ENCODE assay signal across 16 cellular contexts in genomic region chr4:97349468-97350186, GRCh38.
DNase-seq lines count a peak whose midpoint lies in the region.
"Had no signal": no experiment of that assay in that cellular context is flagged by ENCODE, and none has a peak within 500 bp of the region (broad histone marks: within the 10 kb centered on the region; RNA-seq: fewer than 3 reads in every experiment).

No MANE protein-coding gene starts in this region.

- WGBS in neuronal stem cell (ENCODE audit: extremely low coverage in 2 of 2, insufficient read length in 2 of 2, insufficient replicate concordance in 1 of 2), 2 donors, result no CpG with 5 or more reads among the region's 1 CpG

- no peak overlapping the region for H3K4me2 ChIP-seq in neuronal stem cell (ENCODE audit: insufficient read depth, low read length, poor library complexity, severe bottlenecking)
- H3K4me2 ChIP-seq: BLaER1 treated with 17β-estradiol and CSF1 and Interleukin-3, amounts not matched to agents 10 nM and 100 nM; PC-9; SK-N-SH had no signal

- H3K4me3 ChIP-seq in neuronal stem cell (ENCODE audit: low read length in 2 of 2), result no peak overlapping the region
- H3K4me3 ChIP-seq: BLaER1 treated with 17β-estradiol and CSF1 and Interleukin-3, amounts not matched to agents 10 nM and 100 nM; PC-9 had no signal

- no peak overlapping the region for H2BK120ac ChIP-seq in neuronal stem cell (ENCODE audit: low read depth, low read length)

- no peak overlapping the region for H3K9ac ChIP-seq in neuronal stem cell (ENCODE audit: low read depth, low read length, poor library complexity)
- H3K9ac ChIP-seq: BLaER1 treated with 17β-estradiol and CSF1 and Interleukin-3, amounts not matched to agents 10 nM and 100 nM; SK-N-SH had no signal

- H3K27ac ChIP-seq in neuronal stem cell (replicated peaks; ENCODE audit: low read length), result no peak overlapping the region
- H3K27ac ChIP-seq: BLaER1 treated with 17β-estradiol and CSF1 and Interleukin-3, amounts not matched to agents 10 nM and 100 nM; PC-9 had no signal

- no peak overlapping the region for H3K23ac ChIP-seq in neuronal stem cell (ENCODE audit: low read depth, low read length, poor library complexity)

- H3K36me3 ChIP-seq in neuronal stem cell (replicated peaks in 1 of 2; ENCODE audit: control insufficient read depth in 2 of 2, insufficient read depth in 2 of 2, low read length in 2 of 2), result no peaks in the 10 kb centered on the region
- H3K36me3 ChIP-seq: BLaER1 treated with 17β-estradiol and CSF1 and Interleukin-3, amounts not matched to agents 10 nM and 100 nM had no signal

- no peak overlapping the region for H2BK15ac ChIP-seq in neuronal stem cell (ENCODE audit: low read length)

- H3K79me1 ChIP-seq in neuronal stem cell (ENCODE audit: low read depth, low read length), result no peaks in the 10 kb centered on the region

- H4K8ac ChIP-seq in neuronal stem cell (ENCODE audit: low read depth, low read length), result no peak overlapping the region

- peaks cover 0 to 7% of the 10 kb centered on the region in 2 donors for H3K4me1 ChIP-seq in neuronal stem cell (ENCODE audit: control insufficient read depth in 2 of 2, insufficient read depth in 1 of 2, low read depth in 1 of 2, low read length in 2 of 2)
- H3K4me1 ChIP-seq: BLaER1 treated with 17β-estradiol and CSF1 and Interleukin-3, amounts not matched to agents 10 nM and 100 nM had no signal

- H3K27me3 ChIP-seq in neuronal stem cell (ENCODE audit: control insufficient read depth in 3 of 3, insufficient read depth in 3 of 3, low read depth in 1 of 3, low read length in 3 of 3), result no peaks in the 10 kb centered on the region
- H3K27me3 ChIP-seq: BLaER1 treated with 17β-estradiol and CSF1 and Interleukin-3, amounts not matched to agents 10 nM and 100 nM had no signal

- H3K4ac ChIP-seq in neuronal stem cell (ENCODE audit: low read length), result no peak overlapping the region

- H2BK12ac ChIP-seq in neuronal stem cell (ENCODE audit: low read length), result no peak overlapping the region

- H2AFZ ChIP-seq in neuronal stem cell (ENCODE audit: low read length), result peak overlapping the region; percentile 43
- H2AFZ ChIP-seq: PC-9 had no signal

- no peaks in the 10 kb centered on the region for H3K9me3 ChIP-seq in neuronal stem cell (replicated peaks in 1 of 2; ENCODE audit: control insufficient read depth in 2 of 2, insufficient read depth in 1 of 2, low read depth in 1 of 2, low read length in 2 of 2)
- H3K9me3 ChIP-seq: BLaER1 treated with 17β-estradiol and CSF1 and Interleukin-3, amounts not matched to agents 10 nM and 100 nM; SK-N-SH had no signal

- H2AK5ac ChIP-seq in neuronal stem cell (ENCODE audit: low read depth, low read length), result no peak overlapping the region

- H4K91ac ChIP-seq in neuronal stem cell (ENCODE audit: low read depth, low read length, poor library complexity), result no peak overlapping the region

- no peak overlapping the region for H2BK5ac ChIP-seq in neuronal stem cell (ENCODE audit: low read length)

- DNase-seq in NCI-H1417 (lab: John Stamatoyannopoulos, UW), result peak in 2 of 3 experiments; percentile 66 to 75
- DNase-seq in NCI-H1417 treated with DMSO at 0.1 percent for 48 hours (lab: John Stamatoyannopoulos, UW), result no peak
- peak; percentile 29 to 71 for DNase-seq in NCI-H187 (lab: John Stamatoyannopoulos, UW)
- peak; percentile 65 for DNase-seq in NCI-H526 treated with DMSO at 0.1 percent for 48 hours (lab: John Stamatoyannopoulos, UW)
- DNase-seq in neuronal stem cell (ENCODE audit: low spot score), result no peak
- DNase-seq in NCI-H2196 (lab: John Stamatoyannopoulos, UW; ENCODE audit: unreplicated experiment), result no peak
- no peak for DNase-seq in GM03348 (ENCODE audit: low spot score)
- DNase-seq in H4 (ENCODE audit: low spot score), result no peak
- DNase-seq: HFFc6, KG1, NCI-H1436, NCI-H2171, NCI-H774, PC-9, SK-N-SH had no signal

- no peak overlapping the region for H3K18ac ChIP-seq in neuronal stem cell (ENCODE audit: low read length)

- H3K14ac ChIP-seq in neuronal stem cell (ENCODE audit: low read length), result no peak overlapping the region

Comparison
In these comparisons a context has a peak if more than half of its experiments do, and no peak if none do; other contexts are left out.
1. DNase-seq: peak in NCI-H1417 (2 of 3), NCI-H187 (2 of 2) and NCI-H526 treated with DMSO at 0.1 percent for 48 hours (single experiment); none in NCI-H1417 treated with DMSO at 0.1 percent for 48 hours (single experiment), neuronal stem cell (single experiment), NCI-H2196 (single experiment), GM03348 (single experiment) and H4 (single experiment).